In the genomic region with DNA sequence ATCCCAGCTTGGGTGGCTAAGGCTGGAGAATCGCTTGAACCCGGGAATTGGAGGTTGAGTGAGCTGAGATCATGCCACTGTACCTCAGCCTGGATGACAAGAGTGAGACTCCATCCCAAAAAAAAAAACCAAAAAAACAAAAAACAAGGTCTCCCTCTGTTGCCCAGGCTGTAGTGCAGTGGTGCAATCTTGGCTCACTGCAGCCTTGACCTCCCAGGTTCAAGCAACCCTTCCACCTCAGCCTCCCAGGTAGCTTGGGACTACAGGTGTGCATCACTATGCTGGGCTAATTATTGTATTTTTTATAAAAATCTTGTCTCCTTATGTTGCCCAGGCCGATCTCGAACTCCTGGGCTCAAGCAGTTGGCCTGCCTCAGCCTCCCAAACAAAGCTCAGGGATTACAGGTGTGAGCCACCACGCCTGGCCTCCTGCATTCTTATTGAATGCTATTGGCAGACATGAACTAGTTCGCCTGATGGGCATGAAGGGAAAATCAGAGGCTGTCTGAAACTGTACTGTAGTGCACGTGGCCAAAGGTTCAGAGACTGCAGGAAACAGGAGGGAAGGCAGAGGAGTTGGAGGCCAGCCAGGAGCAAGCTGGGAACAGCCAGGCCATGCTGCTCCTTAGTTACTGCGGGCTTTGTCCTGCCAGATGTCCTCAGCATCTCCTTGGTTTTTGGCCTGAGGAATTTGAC, we compare ENCODE assay signal across 2 cellular contexts.
A peak's percentile ranks its signal among the peaks of the same experiment; 100 is the strongest.
TF ChIP-seq lines count a peak whose summit lies in the region.

No MANE protein-coding gene starts in this region.

TF ChIP-seq in HEK293, 187 proteins besides CTCF, POLR2A, EP300 and RAD21 (continued from another document):
- TF ChIP-seq ZNF768 (tag by site-specific recombination; IDR thresholded peaks at IDR 0.05) = no peak
- TF ChIP-seq ZEB2 (tag by site-specific recombination; IDR thresholded peaks at IDR 0.05) = no peak
- no peak for TF ChIP-seq ZNF184 (tag by site-specific recombination; IDR thresholded peaks at IDR 0.05)
- no peak for TF ChIP-seq ZNF350 (tag by site-specific recombination; IDR thresholded peaks at IDR 0.05)
- TF ChIP-seq, protein P1, sequence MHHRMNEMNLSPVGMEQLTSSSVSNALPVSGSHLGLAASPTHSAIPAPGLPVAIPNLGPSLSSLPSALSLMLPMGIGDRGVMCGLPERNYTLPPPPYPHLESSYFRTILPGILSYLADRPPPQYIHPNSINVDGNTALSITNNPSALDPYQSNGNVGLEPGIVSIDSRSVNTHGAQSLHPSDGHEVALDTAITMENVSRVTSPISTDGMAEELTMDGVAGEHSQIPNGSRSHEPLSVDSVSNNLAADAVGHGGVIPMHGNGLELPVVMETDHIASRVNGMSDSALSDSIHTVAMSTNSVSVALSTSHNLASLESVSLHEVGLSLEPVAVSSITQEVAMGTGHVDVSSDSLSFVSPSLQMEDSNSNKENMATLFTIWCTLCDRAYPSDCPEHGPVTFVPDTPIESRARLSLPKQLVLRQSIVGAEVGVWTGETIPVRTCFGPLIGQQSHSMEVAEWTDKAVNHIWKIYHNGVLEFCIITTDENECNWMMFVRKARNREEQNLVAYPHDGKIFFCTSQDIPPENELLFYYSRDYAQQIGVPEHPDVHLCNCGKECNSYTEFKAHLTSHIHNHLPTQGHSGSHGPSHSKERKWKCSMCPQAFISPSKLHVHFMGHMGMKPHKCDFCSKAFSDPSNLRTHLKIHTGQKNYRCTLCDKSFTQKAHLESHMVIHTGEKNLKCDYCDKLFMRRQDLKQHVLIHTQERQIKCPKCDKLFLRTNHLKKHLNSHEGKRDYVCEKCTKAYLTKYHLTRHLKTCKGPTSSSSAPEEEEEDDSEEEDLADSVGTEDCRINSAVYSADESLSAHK (tag by site-specific recombination; IDR thresholded peaks at IDR 0.05) = no peak
- peak; percentile 27; the same call in 1 of the 2 replicates for TF ChIP-seq ZBTB17 (tag by site-specific recombination; IDR thresholded peaks at IDR 0.05)
- TF ChIP-seq ZNF341 (tag by site-specific recombination; IDR thresholded peaks at IDR 0.05; ENCODE audit: low read depth) = peak; percentile 19; the same call in 1 of the 2 replicates
- TF ChIP-seq, protein P2, sequence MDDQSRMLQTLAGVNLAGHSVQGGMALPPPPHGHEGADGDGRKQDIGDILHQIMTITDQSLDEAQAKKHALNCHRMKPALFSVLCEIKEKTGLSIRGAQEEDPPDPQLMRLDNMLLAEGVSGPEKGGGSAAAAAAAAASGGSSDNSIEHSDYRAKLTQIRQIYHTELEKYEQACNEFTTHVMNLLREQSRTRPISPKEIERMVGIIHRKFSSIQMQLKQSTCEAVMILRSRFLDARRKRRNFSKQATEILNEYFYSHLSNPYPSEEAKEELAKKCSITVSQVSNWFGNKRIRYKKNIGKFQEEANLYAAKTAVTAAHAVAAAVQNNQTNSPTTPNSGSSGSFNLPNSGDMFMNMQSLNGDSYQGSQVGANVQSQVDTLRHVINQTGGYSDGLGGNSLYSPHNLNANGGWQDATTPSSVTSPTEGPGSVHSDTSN (CRISPR knock-in tag; IDR thresholded peaks at IDR 0.05) = no peak
- TF ChIP-seq ZNF629 (tag by site-specific recombination; IDR thresholded peaks at IDR 0.05) = no peak
- TF ChIP-seq ZNF174 (tag by site-specific recombination; IDR thresholded peaks at IDR 0.05) = no peak
- no peak for TF ChIP-seq IKZF3 (tag by site-specific recombination; IDR thresholded peaks at IDR 0.05)
- TF ChIP-seq ZBTB21 (tag by site-specific recombination; IDR thresholded peaks at IDR 0.05) = no peak
- TF ChIP-seq, protein P3, sequence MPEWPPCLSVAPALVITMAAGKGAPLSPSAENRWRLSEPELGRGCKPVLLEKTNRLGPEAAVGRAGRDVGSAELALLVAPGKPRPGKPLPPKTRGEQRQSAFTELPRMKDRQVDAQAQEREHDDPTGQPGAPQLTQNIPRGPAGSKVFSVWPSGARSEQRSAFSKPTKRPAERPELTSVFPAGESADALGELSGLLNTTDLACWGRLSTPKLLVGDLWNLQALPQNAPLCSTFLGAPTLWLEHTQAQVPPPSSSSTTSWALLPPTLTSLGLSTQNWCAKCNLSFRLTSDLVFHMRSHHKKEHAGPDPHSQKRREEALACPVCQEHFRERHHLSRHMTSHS (tag by site-specific recombination; IDR thresholded peaks at IDR 0.05) = no peak
- no peak for TF ChIP-seq ZFP3 (tag by site-specific recombination; IDR thresholded peaks at IDR 0.05; ENCODE audit: low read depth)
- TF ChIP-seq ZNF239 (tag by site-specific recombination; IDR thresholded peaks at IDR 0.05) = no peak

TF ChIP-seq in K562, 482 proteins besides CTCF, POLR2A, EP300 and RAD21 (continued from another document):
- peak; percentile 66 for TF ChIP-seq NFIC (IDR thresholded peaks at IDR 0.05)
- no peak for TF ChIP-seq KLF6 (CRISPR knock-in tag; IDR thresholded peaks at IDR 0.05; ENCODE audit: borderline replicate concordance)
